In the genomic region with DNA sequence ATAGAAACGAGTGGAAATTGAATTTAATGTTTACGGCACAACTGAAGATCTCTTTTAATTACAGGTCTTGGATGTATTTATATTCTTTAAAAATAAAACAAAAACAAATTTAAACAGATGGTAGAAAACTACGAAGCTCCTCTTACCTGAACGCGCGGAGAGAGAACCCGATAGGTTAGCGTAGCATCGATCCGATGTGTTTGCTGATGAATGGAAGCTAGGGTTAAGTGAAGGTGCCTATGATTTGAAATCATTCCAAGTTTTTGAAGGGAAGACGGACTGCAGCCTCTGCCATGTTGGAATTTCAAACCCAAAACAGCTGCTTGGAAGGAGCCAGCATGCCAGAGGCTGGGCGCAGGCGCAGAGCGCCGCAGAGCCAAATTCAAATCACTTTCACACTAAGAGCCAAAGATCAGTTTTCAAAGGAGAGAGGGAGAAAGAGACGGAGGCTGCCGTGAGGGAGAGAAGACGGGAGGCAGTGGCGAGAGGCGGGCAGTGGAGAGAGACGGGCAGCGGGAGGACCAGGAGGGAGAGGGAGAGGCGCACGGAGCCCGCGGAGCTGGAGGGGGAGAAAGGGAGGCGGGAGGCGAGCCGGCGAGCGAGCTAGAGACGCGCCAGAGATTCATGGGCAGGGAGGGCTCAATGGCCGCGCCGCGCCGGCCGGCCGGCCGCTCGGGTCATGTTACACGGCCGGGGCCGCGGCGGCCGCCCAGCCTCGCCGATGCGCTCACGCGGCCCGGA, we compare ENCODE assay signal across 8 cellular contexts. TPM values are rescaled to one million over a fixed set of nuclear protein-coding genes. Genes with fewer than 3 reads are reported as not detected.
DNase-seq lines count a peak whose midpoint lies in the region; ATAC-seq and TF ChIP-seq lines count a peak whose summit lies in the region.

A gene with protein sequence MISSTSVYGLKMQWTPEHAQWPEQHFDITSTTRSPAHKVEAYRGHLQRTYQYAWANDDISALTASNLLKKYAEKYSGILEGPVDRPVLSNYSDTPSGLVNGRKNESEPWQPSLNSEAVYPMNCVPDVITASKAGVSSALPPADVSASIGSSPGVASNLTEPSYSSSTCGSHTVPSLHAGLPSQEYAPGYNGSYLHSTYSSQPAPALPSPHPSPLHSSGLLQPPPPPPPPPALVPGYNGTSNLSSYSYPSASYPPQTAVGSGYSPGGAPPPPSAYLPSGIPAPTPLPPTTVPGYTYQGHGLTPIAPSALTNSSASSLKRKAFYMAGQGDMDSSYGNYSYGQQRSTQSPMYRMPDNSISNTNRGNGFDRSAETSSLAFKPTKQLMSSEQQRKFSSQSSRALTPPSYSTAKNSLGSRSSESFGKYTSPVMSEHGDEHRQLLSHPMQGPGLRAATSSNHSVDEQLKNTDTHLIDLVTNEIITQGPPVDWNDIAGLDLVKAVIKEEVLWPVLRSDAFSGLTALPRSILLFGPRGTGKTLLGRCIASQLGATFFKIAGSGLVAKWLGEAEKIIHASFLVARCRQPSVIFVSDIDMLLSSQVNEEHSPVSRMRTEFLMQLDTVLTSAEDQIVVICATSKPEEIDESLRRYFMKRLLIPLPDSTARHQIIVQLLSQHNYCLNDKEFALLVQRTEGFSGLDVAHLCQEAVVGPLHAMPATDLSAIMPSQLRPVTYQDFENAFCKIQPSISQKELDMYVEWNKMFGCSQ (minus strand): TSS at position 317 of the 741 bp plus-strand sequence. CDS start 1,081 bp downstream, outside the sequence.

- H3K36me3 ChIP-seq in MM.1S (replicated peaks; ENCODE audit: insufficient read depth, low read length) (no peaks in the 10 kb centered on the region), neural progenitor cell (no peaks in the 10 kb centered on the region)
- H3K36me3 ChIP-seq in CD8-positive, alpha-beta T cell (ENCODE audit: insufficient read depth, low read length) = no peaks in the 10 kb centered on the region

- no peaks in the 10 kb centered on the region for H4K20me1 ChIP-seq in MM.1S (ENCODE audit: insufficient read depth, low read length)
- H4K20me1 ChIP-seq in neural progenitor cell (ENCODE audit: low read depth) = no peaks in the 10 kb centered on the region

- H3K27ac ChIP-seq in MM.1S (ENCODE audit: low read length) = no peak within 1 kb of the TSS
- H3K27ac ChIP-seq in neural progenitor cell = peak within 1 kb of the TSS; percentile 99
- no peak within 1 kb of the TSS for H3K27ac ChIP-seq in CD8-positive, alpha-beta T cell (ENCODE audit: low read depth, low read length)

- POLR2A ChIA-PET in CD8-positive, alpha-beta T cell (lab: Charles Lee) = no interaction called here

- TF ChIP-seq CTCF in MM.1S (IDR thresholded peaks at IDR 0.05; ENCODE audit: low read length) (no peak), neural progenitor cell (IDR thresholded peaks at IDR 0.05) (no peak)
- TF ChIP-seq CTCF in CD8-positive, alpha-beta T cell (IDR thresholded peaks at IDR 0.05) = no peak

- no peak for ATAC-seq in HG03175 (IDR thresholded peaks at IDR 0.05; ENCODE audit: unreplicated experiment)
- no peak for ATAC-seq in CD8-positive, alpha-beta T cell

- DNase-seq in COR-L47 (lab: John Stamatoyannopoulos, UW) (peak; percentile 82), MM.1S (peak; percentile 59), globus pallidus (ENCODE audit: low spot score) (peak; percentile 87), neural progenitor cell (ENCODE audit: low spot score) (peak; percentile 94), GDM1 (lab: John Stamatoyannopoulos, UW) (no peak)
- no peak for DNase-seq in activated T-helper 2 cell treated with anti-CD3 and anti-CD28 coated beads, Interferon-gamma antibody, Interleukin-2, Interleukin-4, amounts not matched to agents 10 μg/mL and 5 μg/mL and 100 μg/mL, durations not matched to agents 14 hours and 24 hours and 36 hours (ENCODE audit: low spot score)
- no peak for DNase-seq in CD8-positive, alpha-beta T cell

- H3K4me1 ChIP-seq in MM.1S (ENCODE audit: low read length) (peaks cover 12% of the 10 kb centered on the region; the same call in 1 of the 2 replicates), neural progenitor cell (peaks cover 39% of the 10 kb centered on the region)
- H3K4me1 ChIP-seq in CD8-positive, alpha-beta T cell (ENCODE audit: insufficient read depth, low read length) = no peaks in the 10 kb centered on the region

- peaks cover 4% of the 10 kb centered on the region; the same call in 1 of the 2 replicates for H3K79me2 ChIP-seq in MM.1S (ENCODE audit: low read length)
- H3K79me2 ChIP-seq in neural progenitor cell (ENCODE audit: low read depth) = peaks cover 49% of the 10 kb centered on the region

- intact Hi-C loops in activated T-helper 2 cell treated with anti-CD3 and anti-CD28 coated beads, Interferon-gamma antibody, Interleukin-2, Interleukin-4, amounts not matched to agents 10 μg/mL and 5 μg/mL and 100 μg/mL, durations not matched to agents 14 hours and 24 hours and 36 hours (cut with micrococcal nuclease) = no loop called here
- intact Hi-C loops in CD8-positive, alpha-beta T cell (cut with DNase I, micrococcal nuclease) = no loop called here

- H3K4me3 Mint-ChIP-seq in activated T-helper 2 cell treated with anti-CD3 and anti-CD28 coated beads, Interferon-gamma antibody, Interleukin-2, Interleukin-4, amounts not matched to agents 10 μg/mL and 5 μg/mL and 100 μg/mL, durations not matched to agents 14 hours and 24 hours and 36 hours (ENCODE audit: low read depth) = peak within 1 kb of the TSS; percentile 42
- peak within 1 kb of the TSS; percentile 94 for H3K4me3 Mint-ChIP-seq in neural progenitor cell
- H3K4me3 Mint-ChIP-seq in CD8-positive, alpha-beta T cell = no peak within 1 kb of the TSS

- H3K27me3 Mint-ChIP-seq in activated T-helper 2 cell treated with anti-CD3 and anti-CD28 coated beads, Interferon-gamma antibody, Interleukin-2, Interleukin-4, amounts not matched to agents 10 μg/mL and 5 μg/mL and 100 μg/mL, durations not matched to agents 14 hours and 24 hours and 36 hours (ENCODE audit: low read depth) = peaks cover 32% of the 10 kb centered on the region
- H3K27me3 Mint-ChIP-seq in neural progenitor cell (ENCODE audit: insufficient read depth, low read depth) = peaks cover 4% of the 10 kb centered on the region
- H3K27me3 Mint-ChIP-seq in CD8-positive, alpha-beta T cell (ENCODE audit: low read depth) = peaks cover 26% of the 10 kb centered on the region

- H2AFZ ChIP-seq in MM.1S (ENCODE audit: low read length) (peak within 1 kb of the TSS; percentile 95), neural progenitor cell (replicated peaks) (peak within 1 kb of the TSS; percentile 57)

- H3K27me3 ChIP-seq in MM.1S (replicated peaks; ENCODE audit: insufficient read depth, low read length) (no peaks in the 10 kb centered on the region), neural progenitor cell (no peaks in the 10 kb centered on the region)
- no peaks in the 10 kb centered on the region for H3K27me3 ChIP-seq in CD8-positive, alpha-beta T cell (ENCODE audit: insufficient read depth, low read length)

- H3K4me2 ChIP-seq in MM.1S (ENCODE audit: low read depth, low read length) (peak within 1 kb of the TSS; percentile 78), neural progenitor cell (peak within 1 kb of the TSS; percentile 95)

- H3K9me2 ChIP-seq in MM.1S (replicated peaks; ENCODE audit: insufficient read depth, low read length) = no peaks in the 10 kb centered on the region

- CTCF ChIA-PET in CD8-positive, alpha-beta T cell (lab: Charles Lee) = no interaction called here

- H3K9ac ChIP-seq in MM.1S (ENCODE audit: low read length) (peak within 1 kb of the TSS; percentile 67; the same call in 1 of the 2 replicates), neural progenitor cell (peak within 1 kb of the TSS; percentile 86)

- no peak within 1 kb of the TSS for H3K27ac Mint-ChIP-seq in activated T-helper 2 cell treated with anti-CD3 and anti-CD28 coated beads, Interferon-gamma antibody, Interleukin-2, Interleukin-4, amounts not matched to agents 10 μg/mL and 5 μg/mL and 100 μg/mL, durations not matched to agents 14 hours and 24 hours and 36 hours
- H3K27ac Mint-ChIP-seq in neural progenitor cell = peak within 1 kb of the TSS; percentile 98
- no peak within 1 kb of the TSS for H3K27ac Mint-ChIP-seq in CD8-positive, alpha-beta T cell

- H3F3A ChIP-seq in MM.1S (ENCODE audit: insufficient read depth, low read length) (no peaks in the 10 kb centered on the region), neural progenitor cell (ENCODE audit: low read depth) (peaks cover 28% of the 10 kb centered on the region)

- H3K4me3 ChIP-seq in MM.1S (ENCODE audit: low read length) (peak within 1 kb of the TSS; percentile 84), neural progenitor cell (peak within 1 kb of the TSS; percentile 92)
- H3K4me3 ChIP-seq in CD8-positive, alpha-beta T cell (ENCODE audit: low read depth, low read length) = no peak within 1 kb of the TSS

- H3K9me3 ChIP-seq in MM.1S (replicated peaks; ENCODE audit: insufficient read depth, low read length) (no peaks in the 10 kb centered on the region), neural progenitor cell (ENCODE audit: low read depth) (no peaks in the 10 kb centered on the region)
- no peaks in the 10 kb centered on the region for H3K9me3 ChIP-seq in CD8-positive, alpha-beta T cell (ENCODE audit: low read length)

- no peaks in the 10 kb centered on the region for H3K9me3 Mint-ChIP-seq in activated T-helper 2 cell treated with anti-CD3 and anti-CD28 coated beads, Interferon-gamma antibody, Interleukin-2, Interleukin-4, amounts not matched to agents 10 μg/mL and 5 μg/mL and 100 μg/mL, durations not matched to agents 14 hours and 24 hours and 36 hours
- H3K9me3 Mint-ChIP-seq in neural progenitor cell = no peaks in the 10 kb centered on the region
- H3K9me3 Mint-ChIP-seq in CD8-positive, alpha-beta T cell = peaks cover 5% of the 10 kb centered on the region

- no peaks in the 10 kb centered on the region for H3K36me3 Mint-ChIP-seq in activated T-helper 2 cell treated with anti-CD3 and anti-CD28 coated beads, Interferon-gamma antibody, Interleukin-2, Interleukin-4, amounts not matched to agents 10 μg/mL and 5 μg/mL and 100 μg/mL, durations not matched to agents 14 hours and 24 hours and 36 hours (ENCODE audit: low read depth)
- no peaks in the 10 kb centered on the region for H3K36me3 Mint-ChIP-seq in neural progenitor cell
- H3K36me3 Mint-ChIP-seq in CD8-positive, alpha-beta T cell = no peaks in the 10 kb centered on the region

- peaks cover 3% of the 10 kb centered on the region for H3K4me1 Mint-ChIP-seq in activated T-helper 2 cell treated with anti-CD3 and anti-CD28 coated beads, Interferon-gamma antibody, Interleukin-2, Interleukin-4, amounts not matched to agents 10 μg/mL and 5 μg/mL and 100 μg/mL, durations not matched to agents 14 hours and 24 hours and 36 hours (ENCODE audit: low read depth)
- peaks cover 34% of the 10 kb centered on the region for H3K4me1 Mint-ChIP-seq in neural progenitor cell
- no peaks in the 10 kb centered on the region for H3K4me1 Mint-ChIP-seq in CD8-positive, alpha-beta T cell (ENCODE audit: low read depth)

RNA-seq across cellular contexts. Expression of the gene that starts here (rescaled TPM):
- not detected in 2 replicates for total RNA-seq in activated T-helper 2 cell treated with anti-CD3 and anti-CD28 coated beads, Interferon-gamma antibody, Interleukin-2, Interleukin-4, amounts not matched to agents 10 μg/mL and 5 μg/mL and 100 μg/mL, durations not matched to agents 14 hours and 24 hours and 36 hours
- 27.7 and 41.1 TPM in 2 replicates for total RNA-seq in neural progenitor cell (ENCODE audit: low replicate concordance)
- total RNA-seq in CD8-positive, alpha-beta T cell = not detected

Comparison
In these comparisons a context has a peak if more than half of its experiments do, and no peak if none do; other contexts are left out.
1. RNA of the gene that starts here (total RNA-seq): 27.7 to 41.1 TPM in neural progenitor cell; not detected in activated T-helper 2 cell treated with anti-CD3 and anti-CD28 coated beads, Interferon-gamma antibody, Interleukin-2, Interleukin-4, amounts not matched to agents 10 μg/mL and 5 μg/mL and 100 μg/mL, durations not matched to agents 14 hours and 24 hours and 36 hours and not detected in CD8-positive, alpha-beta T cell; every median in the first group is over 10 times any median in the second.
2. DNase-seq: peak in COR-L47 (single experiment), MM.1S (single experiment), globus pallidus (single experiment) and neural progenitor cell (single experiment); none in activated T-helper 2 cell treated with anti-CD3 and anti-CD28 coated beads, Interferon-gamma antibody, Interleukin-2, Interleukin-4, amounts not matched to agents 10 μg/mL and 5 μg/mL and 100 μg/mL, durations not matched to agents 14 hours and 24 hours and 36 hours (single experiment), CD8-positive, alpha-beta T cell (0 of 7) and GDM1 (single experiment).